Comparison of ENCODE assay signal across 8 cellular contexts in genomic region chr1:109984190-109984455, GRCh38. TPM values are rescaled to one million over a fixed set of nuclear protein-coding genes. Genes with fewer than 3 reads are reported as not detected.
DNase-seq lines count a peak whose midpoint lies in the region; ATAC-seq, FAIRE-seq and TF ChIP-seq lines count a peak whose summit lies in the region.

No MANE protein-coding gene starts in this region.

- H3K4me3 ChIP-seq in choroid plexus epithelial cell (ENCODE audit: low read depth, low read length) (peak overlapping the region; percentile 23), neural cell (ENCODE audit: low read length) (peak overlapping the region; percentile 73), H7 (ENCODE audit: insufficient read depth, low read depth, low read length) (no peak overlapping the region; the same call in 1 of the 2 replicates)

- peak overlapping the region; percentile 29 for H3K9ac ChIP-seq in neural cell (ENCODE audit: low read length)

- TF ChIP-seq EP300 in neural cell (conservative IDR thresholded peaks at IDR 0.05; ENCODE audit: poor library complexity, severe bottlenecking) = no peak

- H3K9me2 ChIP-seq in neural cell (ENCODE audit: insufficient read depth, low read length) = no peaks in the 10 kb centered on the region

- DNase-seq in CD1c-positive myeloid dendritic cell (ENCODE audit: extremely low spot score) = peak; percentile 60
- peak; percentile 71 for DNase-seq in MV-4-11 (lab: John Stamatoyannopoulos, UW)
- DNase-seq in choroid plexus epithelial cell (ENCODE audit: low read depth) = peak; percentile 79
- no peak for DNase-seq in frontal cortex (ENCODE audit: low spot score in 2 of 2)
- no peak for DNase-seq in H7

- no peaks in the 10 kb centered on the region for H4K20me1 ChIP-seq in neural cell (ENCODE audit: insufficient read depth)

- H2AFZ ChIP-seq in neural cell (ENCODE audit: low read depth, low read length) = no peak overlapping the region

- no peaks in the 10 kb centered on the region for H3F3A ChIP-seq in neural cell (ENCODE audit: insufficient read depth, low read length, poor library complexity, severe bottlenecking)

- FAIRE-seq in frontal cortex (lab: Jason Lieb, UNC) = no peak

- H3K4me2 ChIP-seq in neural cell (ENCODE audit: low read length) = no peak overlapping the region

- H3K36me3 ChIP-seq in neural cell (ENCODE audit: insufficient read depth, low read length) (peaks cover 5% of the 10 kb centered on the region), H7 (replicated peaks; ENCODE audit: control insufficient read depth, insufficient read depth, low read length) (no peaks in the 10 kb centered on the region)

- H3K27ac ChIP-seq in neural cell (ENCODE audit: low read length) = no peak overlapping the region

- TF ChIP-seq CTCF in choroid plexus epithelial cell (conservative IDR thresholded peaks at IDR 0.05; ENCODE audit: low read depth, low read length) (no peak), neural cell (IDR thresholded peaks at IDR 0.05; ENCODE audit: poor library complexity, severe bottlenecking) (no peak)

- H3K9me3 ChIP-seq in neural cell (ENCODE audit: low read length) = no peaks in the 10 kb centered on the region

- peaks cover 42% of the 10 kb centered on the region for H3K79me2 ChIP-seq in neural cell (replicated peaks; ENCODE audit: insufficient read depth, low read length)

- ATAC-seq in GM19452 (IDR thresholded peaks at IDR 0.05; ENCODE audit: unreplicated experiment) (no peak), GM18907 (IDR thresholded peaks at IDR 0.05; ENCODE audit: unreplicated experiment) (no peak)

- H3K27me3 ChIP-seq in neural cell (ENCODE audit: insufficient read depth, low read depth, low read length) (no peaks in the 10 kb centered on the region), H7 (ENCODE audit: control insufficient read depth, insufficient read depth, low read length) (no peaks in the 10 kb centered on the region)

- TF ChIP-seq RAD21 in neural cell (conservative IDR thresholded peaks at IDR 0.05) = no peak

TF ChIP-seq in neural cell, 6 proteins besides CTCF, POLR2A, EP300 and RAD21:
- TF ChIP-seq POLR2AphosphoS5 (IDR thresholded peaks at IDR 0.05) (no peak), MXI1 (conservative IDR thresholded peaks at IDR 0.05; ENCODE audit: poor library complexity, severe bottlenecking) (no peak), REST (IDR thresholded peaks at IDR 0.05; ENCODE audit: borderline replicate concordance) (no peak), TAF1 (IDR thresholded peaks at IDR 0.05; ENCODE audit: low read depth) (no peak), EZH2 (IDR thresholded peaks at IDR 0.05; ENCODE audit: borderline replicate concordance, insufficient read depth, low read length, poor library complexity, severe bottlenecking) (no peak), SMC3 (conservative IDR thresholded peaks at IDR 0.05; ENCODE audit: poor library complexity) (no peak)

RNA-seq across cellular contexts. Expression of gene AHCYL1, which starts 0.4 kb away (rescaled TPM):
- 44.8 and 48.7 TPM in 2 replicates for polyA plus RNA-seq in neural cell
- polyA minus RNA-seq in neural cell = 39.9 and 40.3 TPM in 2 replicates
- total RNA-seq in frontal cortex = 21.2 TPM
- 49.1 and 54.3 TPM in 2 replicates for total RNA-seq in H7 (2014; rRNA removed; shearing (Covaris generic))

RNA-seq across cellular contexts. Expression of gene STRIP1, which starts 50.3 kb away (rescaled TPM):
- 178 and 197 TPM in 2 replicates for polyA plus RNA-seq in neural cell
- 198 and 201 TPM in 2 replicates for polyA minus RNA-seq in neural cell
- 98.2 TPM for total RNA-seq in frontal cortex
- total RNA-seq in H7 (2014; rRNA removed; shearing (Covaris generic)) = 55.6 and 65.8 TPM in 2 replicates

Comparison
In these comparisons a context has a peak if more than half of its experiments do, and no peak if none do; other contexts are left out.
1. DNase-seq: peak in CD1c-positive myeloid dendritic cell (single experiment), MV-4-11 (single experiment) and choroid plexus epithelial cell (single experiment); none in frontal cortex (0 of 2) and H7 (single experiment).